In the genomic region with DNA sequence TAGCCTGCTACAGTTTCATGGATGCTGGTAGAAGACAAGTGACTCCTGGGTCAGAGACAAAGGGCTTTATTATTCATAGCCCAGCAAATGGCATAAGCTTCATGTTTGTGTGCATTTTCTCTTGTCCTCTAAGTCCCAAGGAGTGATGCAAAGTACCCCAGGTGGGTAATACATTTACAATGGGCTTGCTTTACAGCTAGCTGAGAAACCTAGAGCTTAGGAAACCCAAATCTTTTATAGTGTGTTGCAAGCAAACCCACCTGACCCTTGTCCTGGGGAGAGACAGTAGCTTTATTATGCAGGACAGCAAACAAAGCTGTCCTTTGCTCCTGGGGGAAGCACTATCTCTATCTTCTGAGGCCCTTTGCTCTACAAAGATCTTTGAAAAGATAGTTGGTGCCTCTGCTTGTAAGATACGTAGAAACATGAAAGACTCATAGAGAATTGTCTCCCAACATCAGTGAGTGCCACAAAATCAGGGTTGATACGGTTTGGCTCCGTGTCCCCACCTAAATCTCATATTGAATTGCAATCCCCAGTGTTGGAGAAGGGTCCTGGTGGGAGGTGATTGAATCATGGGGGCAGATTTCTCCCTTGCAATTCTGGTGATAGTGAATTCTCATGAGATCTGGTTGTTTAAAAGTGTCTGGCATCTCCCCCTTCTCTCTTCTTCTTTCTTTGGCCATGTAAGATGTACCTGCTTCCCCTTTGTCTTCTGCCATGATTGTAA, we compare ENCODE assay signal across 1 cellular context.
TF ChIP-seq lines count a peak whose summit lies in the region.

No MANE protein-coding gene starts in this region.

TF ChIP-seq in HepG2, 621 proteins besides CTCF, POLR2A, EP300 and RAD21 (continued from another document and continues in another):
- TF ChIP-seq, protein P1, sequence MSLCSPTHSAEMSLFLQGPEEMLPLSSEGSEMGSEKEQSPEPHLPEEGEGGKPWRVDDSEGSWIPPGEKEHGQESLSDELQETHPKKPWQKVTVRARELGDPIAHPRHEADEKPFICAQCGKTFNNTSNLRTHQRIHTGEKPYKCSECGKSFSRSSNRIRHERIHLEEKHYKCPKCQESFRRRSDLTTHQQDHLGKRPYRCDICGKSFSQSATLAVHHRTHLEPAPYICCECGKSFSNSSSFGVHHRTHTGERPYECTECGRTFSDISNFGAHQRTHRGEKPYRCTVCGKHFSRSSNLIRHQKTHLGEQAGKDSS (CRISPR knock-in tag; IDR thresholded peaks at IDR 0.05; ENCODE audit: borderline replicate concordance, low read depth), result no peak
- TF ChIP-seq ERF (CRISPR knock-in tag; IDR thresholded peaks at IDR 0.05), result no peak; the same call in 1 of the 2 replicates
- TF ChIP-seq MIER3 (CRISPR knock-in tag; IDR thresholded peaks at IDR 0.05; ENCODE audit: borderline replicate concordance), result peak; percentile 59; the same call in 1 of the 2 replicates
- no peak for TF ChIP-seq ZNF790 (CRISPR knock-in tag; IDR thresholded peaks at IDR 0.05; ENCODE audit: borderline replicate concordance)
- TF ChIP-seq, protein P2, sequence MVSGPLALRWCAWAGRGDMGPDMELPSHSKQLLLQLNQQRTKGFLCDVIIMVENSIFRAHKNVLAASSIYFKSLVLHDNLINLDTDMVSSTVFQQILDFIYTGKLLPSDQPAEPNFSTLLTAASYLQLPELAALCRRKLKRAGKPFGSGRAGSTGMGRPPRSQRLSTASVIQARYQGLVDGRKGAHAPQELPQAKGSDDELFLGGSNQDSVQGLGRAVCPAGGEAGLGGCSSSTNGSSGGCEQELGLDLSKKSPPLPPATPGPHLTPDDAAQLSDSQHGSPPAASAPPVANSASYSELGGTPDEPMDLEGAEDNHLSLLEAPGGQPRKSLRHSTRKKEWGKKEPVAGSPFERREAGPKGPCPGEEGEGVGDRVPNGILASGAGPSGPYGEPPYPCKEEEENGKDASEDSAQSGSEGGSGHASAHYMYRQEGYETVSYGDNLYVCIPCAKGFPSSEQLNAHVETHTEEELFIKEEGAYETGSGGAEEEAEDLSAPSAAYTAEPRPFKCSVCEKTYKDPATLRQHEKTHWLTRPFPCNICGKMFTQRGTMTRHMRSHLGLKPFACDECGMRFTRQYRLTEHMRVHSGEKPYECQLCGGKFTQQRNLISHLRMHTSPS (CRISPR knock-in tag; IDR thresholded peaks at IDR 0.05; ENCODE audit: low read depth), result 0 out of 2 replicates have a peak, but pooled peaks have one; percentile 31
- TF ChIP-seq SUZ12 (IDR thresholded peaks at IDR 0.05; ENCODE audit: low read depth, low read length), result no peak
- no peak for TF ChIP-seq FOXA1 (IDR thresholded peaks at IDR 0.05)
- TF ChIP-seq FOXA1 (CRISPR knock-in tag; IDR thresholded peaks at IDR 0.05), result peak; percentile 75
- peak; percentile 61; the same call in 1 of the 2 replicates for TF ChIP-seq HMG20B (CRISPR knock-in tag; conservative IDR thresholded peaks at IDR 0.05)
- no peak for TF ChIP-seq ZNF224 (CRISPR knock-in tag; IDR thresholded peaks at IDR 0.05)
- peak; percentile 21; the same call in 1 of the 2 replicates for TF ChIP-seq CBFB (CRISPR knock-in tag; IDR thresholded peaks at IDR 0.05)
- peak; percentile 82; the same call in 1 of the 2 replicates for TF ChIP-seq POGZ (CRISPR knock-in tag; IDR thresholded peaks at IDR 0.05)
- peak; percentile 85 for TF ChIP-seq TCF7 (IDR thresholded peaks at IDR 0.05; ENCODE audit: low read depth)
- TF ChIP-seq, protein P3, sequence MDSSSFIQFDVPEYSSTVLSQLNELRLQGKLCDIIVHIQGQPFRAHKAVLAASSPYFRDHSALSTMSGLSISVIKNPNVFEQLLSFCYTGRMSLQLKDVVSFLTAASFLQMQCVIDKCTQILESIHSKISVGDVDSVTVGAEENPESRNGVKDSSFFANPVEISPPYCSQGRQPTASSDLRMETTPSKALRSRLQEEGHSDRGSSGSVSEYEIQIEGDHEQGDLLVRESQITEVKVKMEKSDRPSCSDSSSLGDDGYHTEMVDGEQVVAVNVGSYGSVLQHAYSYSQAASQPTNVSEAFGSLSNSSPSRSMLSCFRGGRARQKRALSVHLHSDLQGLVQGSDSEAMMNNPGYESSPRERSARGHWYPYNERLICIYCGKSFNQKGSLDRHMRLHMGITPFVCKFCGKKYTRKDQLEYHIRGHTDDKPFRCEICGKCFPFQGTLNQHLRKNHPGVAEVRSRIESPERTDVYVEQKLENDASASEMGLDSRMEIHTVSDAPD (CRISPR knock-in tag; IDR thresholded peaks at IDR 0.05), result 0 out of 2 replicates have a peak, but pooled peaks have one; percentile 49
- TF ChIP-seq, protein P4, sequence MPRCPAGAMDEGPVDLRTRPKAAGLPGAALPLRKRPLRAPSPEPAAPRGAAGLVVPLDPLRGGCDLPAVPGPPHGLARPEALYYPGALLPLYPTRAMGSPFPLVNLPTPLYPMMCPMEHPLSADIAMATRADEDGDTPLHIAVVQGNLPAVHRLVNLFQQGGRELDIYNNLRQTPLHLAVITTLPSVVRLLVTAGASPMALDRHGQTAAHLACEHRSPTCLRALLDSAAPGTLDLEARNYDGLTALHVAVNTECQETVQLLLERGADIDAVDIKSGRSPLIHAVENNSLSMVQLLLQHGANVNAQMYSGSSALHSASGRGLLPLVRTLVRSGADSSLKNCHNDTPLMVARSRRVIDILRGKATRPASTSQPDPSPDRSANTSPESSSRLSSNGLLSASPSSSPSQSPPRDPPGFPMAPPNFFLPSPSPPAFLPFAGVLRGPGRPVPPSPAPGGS (CRISPR knock-in tag; IDR thresholded peaks at IDR 0.05), result no peak
- no peak for TF ChIP-seq GPN1 (CRISPR knock-in tag; IDR thresholded peaks at IDR 0.05; ENCODE audit: borderline replicate concordance)
- peak; percentile 30; the same call in 1 of the 2 replicates for TF ChIP-seq FOXK1 (CRISPR knock-in tag; IDR thresholded peaks at IDR 0.05; ENCODE audit: borderline replicate concordance, low read depth)
- TF ChIP-seq SNAI1 (CRISPR knock-in tag; IDR thresholded peaks at IDR 0.05; ENCODE audit: borderline replicate concordance), result peak; percentile 37; the same call in 1 of the 2 replicates
- TF ChIP-seq, protein P5, sequence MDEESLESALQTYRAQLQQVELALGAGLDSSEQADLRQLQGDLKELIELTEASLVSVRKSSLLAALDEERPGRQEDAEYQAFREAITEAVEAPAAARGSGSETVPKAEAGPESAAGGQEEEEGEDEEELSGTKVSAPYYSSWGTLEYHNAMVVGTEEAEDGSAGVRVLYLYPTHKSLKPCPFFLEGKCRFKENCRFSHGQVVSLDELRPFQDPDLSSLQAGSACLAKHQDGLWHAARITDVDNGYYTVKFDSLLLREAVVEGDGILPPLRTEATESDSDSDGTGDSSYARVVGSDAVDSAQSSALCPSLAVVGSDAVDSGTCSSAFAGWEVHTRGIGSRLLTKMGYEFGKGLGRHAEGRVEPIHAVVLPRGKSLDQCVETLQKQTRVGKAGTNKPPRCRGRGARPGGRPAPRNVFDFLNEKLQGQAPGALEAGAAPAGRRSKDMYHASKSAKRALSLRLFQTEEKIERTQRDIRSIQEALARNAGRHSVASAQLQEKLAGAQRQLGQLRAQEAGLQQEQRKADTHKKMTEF (CRISPR knock-in tag; IDR thresholded peaks at IDR 0.05), result peak; percentile 91
- no peak; the same call in none of the 2 replicates for TF ChIP-seq ZNF629 (CRISPR knock-in tag; conservative IDR thresholded peaks at IDR 0.05)
- TF ChIP-seq TOPORS (CRISPR knock-in tag; IDR thresholded peaks at IDR 0.05), result no peak
- no peak for TF ChIP-seq TSC22D2 (CRISPR knock-in tag; IDR thresholded peaks at IDR 0.05; ENCODE audit: borderline replicate concordance)
- TF ChIP-seq, protein P6, sequence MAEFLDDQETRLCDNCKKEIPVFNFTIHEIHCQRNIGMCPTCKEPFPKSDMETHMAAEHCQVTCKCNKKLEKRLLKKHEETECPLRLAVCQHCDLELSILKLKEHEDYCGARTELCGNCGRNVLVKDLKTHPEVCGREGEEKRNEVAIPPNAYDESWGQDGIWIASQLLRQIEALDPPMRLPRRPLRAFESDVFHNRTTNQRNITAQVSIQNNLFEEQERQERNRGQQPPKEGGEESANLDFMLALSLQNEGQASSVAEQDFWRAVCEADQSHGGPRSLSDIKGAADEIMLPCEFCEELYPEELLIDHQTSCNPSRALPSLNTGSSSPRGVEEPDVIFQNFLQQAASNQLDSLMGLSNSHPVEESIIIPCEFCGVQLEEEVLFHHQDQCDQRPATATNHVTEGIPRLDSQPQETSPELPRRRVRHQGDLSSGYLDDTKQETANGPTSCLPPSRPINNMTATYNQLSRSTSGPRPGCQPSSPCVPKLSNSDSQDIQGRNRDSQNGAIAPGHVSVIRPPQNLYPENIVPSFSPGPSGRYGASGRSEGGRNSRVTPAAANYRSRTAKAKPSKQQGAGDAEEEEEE (CRISPR knock-in tag; IDR thresholded peaks at IDR 0.05; ENCODE audit: borderline replicate concordance), result no peak
- no peak for TF ChIP-seq ZNF20 (CRISPR knock-in tag; IDR thresholded peaks at IDR 0.05)
- TF ChIP-seq TBX2 (CRISPR knock-in tag; IDR thresholded peaks at IDR 0.05; ENCODE audit: borderline replicate concordance), result peak; percentile 77
- no peak for TF ChIP-seq KLF6 (CRISPR knock-in tag; IDR thresholded peaks at IDR 0.05)
- TF ChIP-seq, protein P7, sequence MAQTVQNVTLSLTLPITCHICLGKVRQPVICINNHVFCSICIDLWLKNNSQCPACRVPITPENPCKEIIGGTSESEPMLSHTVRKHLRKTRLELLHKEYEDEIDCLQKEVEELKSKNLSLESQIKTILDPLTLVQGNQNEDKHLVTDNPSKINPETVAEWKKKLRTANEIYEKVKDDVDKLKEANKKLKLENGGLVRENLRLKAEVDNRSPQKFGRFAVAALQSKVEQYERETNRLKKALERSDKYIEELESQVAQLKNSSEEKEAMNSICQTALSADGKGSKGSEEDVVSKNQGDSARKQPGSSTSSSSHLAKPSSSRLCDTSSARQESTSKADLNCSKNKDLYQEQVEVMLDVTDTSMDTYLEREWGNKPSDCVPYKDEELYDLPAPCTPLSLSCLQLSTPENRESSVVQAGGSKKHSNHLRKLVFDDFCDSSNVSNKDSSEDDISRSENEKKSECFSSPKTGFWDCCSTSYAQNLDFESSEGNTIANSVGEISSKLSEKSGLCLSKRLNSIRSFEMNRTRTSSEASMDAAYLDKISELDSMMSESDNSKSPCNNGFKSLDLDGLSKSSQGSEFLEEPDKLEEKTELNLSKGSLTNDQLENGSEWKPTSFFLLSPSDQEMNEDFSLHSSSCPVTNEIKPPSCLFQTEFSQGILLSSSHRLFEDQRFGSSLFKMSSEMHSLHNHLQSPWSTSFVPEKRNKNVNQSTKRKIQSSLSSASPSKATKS (CRISPR knock-in tag; IDR thresholded peaks at IDR 0.05), result 0 out of 2 replicates have a peak, but pooled peaks have one; percentile 64
- TF ChIP-seq ZSCAN12 (CRISPR knock-in tag; IDR thresholded peaks at IDR 0.05), result no peak
- TF ChIP-seq ZNF678 (CRISPR knock-in tag; IDR thresholded peaks at IDR 0.05), result no peak
- TF ChIP-seq SP4 (CRISPR knock-in tag; IDR thresholded peaks at IDR 0.05), result no peak
- TF ChIP-seq ZBTB20 (CRISPR knock-in tag; IDR thresholded peaks at IDR 0.05; ENCODE audit: borderline replicate concordance, low read depth), result peak; percentile 47; the same call in 1 of the 2 replicates
- no peak for TF ChIP-seq MYNN (CRISPR knock-in tag; IDR thresholded peaks at IDR 0.05; ENCODE audit: low read depth)
- no peak for TF ChIP-seq ZFAT (CRISPR knock-in tag; conservative IDR thresholded peaks at IDR 0.05)
- TF ChIP-seq FOXM1 (CRISPR knock-in tag; IDR thresholded peaks at IDR 0.05), result no peak
- TF ChIP-seq ZNF552 (CRISPR knock-in tag; IDR thresholded peaks at IDR 0.05; ENCODE audit: borderline replicate concordance), result no peak
- peak; percentile 77 for TF ChIP-seq FOXO1 (CRISPR knock-in tag; IDR thresholded peaks at IDR 0.05)
- 0 out of 2 replicates have a peak, but pooled peaks have one; percentile 19 for TF ChIP-seq ARNTL (CRISPR knock-in tag; IDR thresholded peaks at IDR 0.05)
- TF ChIP-seq ZNF207 (IDR thresholded peaks at IDR 0.05; ENCODE audit: borderline replicate concordance), result no peak
- TF ChIP-seq NFE2 (CRISPR knock-in tag; IDR thresholded peaks at IDR 0.05), result no peak
- TF ChIP-seq DR1 (CRISPR knock-in tag; IDR thresholded peaks at IDR 0.05), result no peak; the same call in 1 of the 2 replicates
- TF ChIP-seq ZNF766 (CRISPR knock-in tag; IDR thresholded peaks at IDR 0.05; ENCODE audit: borderline replicate concordance), result peak; percentile 65; the same call in 1 of the 2 replicates
- no peak; a peak in 1 of 4 replicates for TF ChIP-seq KLF16 (CRISPR knock-in tag; IDR thresholded peaks at IDR 0.05)
- no peak for TF ChIP-seq SIN3A (IDR thresholded peaks at IDR 0.05; ENCODE audit: borderline replicate concordance, low read depth, low read length)
- TF ChIP-seq, protein P8, sequence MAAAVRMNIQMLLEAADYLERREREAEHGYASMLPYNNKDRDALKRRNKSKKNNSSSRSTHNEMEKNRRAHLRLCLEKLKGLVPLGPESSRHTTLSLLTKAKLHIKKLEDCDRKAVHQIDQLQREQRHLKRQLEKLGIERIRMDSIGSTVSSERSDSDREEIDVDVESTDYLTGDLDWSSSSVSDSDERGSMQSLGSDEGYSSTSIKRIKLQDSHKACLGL (CRISPR knock-in tag; IDR thresholded peaks at IDR 0.05), result no peak
- TF ChIP-seq, protein P9, sequence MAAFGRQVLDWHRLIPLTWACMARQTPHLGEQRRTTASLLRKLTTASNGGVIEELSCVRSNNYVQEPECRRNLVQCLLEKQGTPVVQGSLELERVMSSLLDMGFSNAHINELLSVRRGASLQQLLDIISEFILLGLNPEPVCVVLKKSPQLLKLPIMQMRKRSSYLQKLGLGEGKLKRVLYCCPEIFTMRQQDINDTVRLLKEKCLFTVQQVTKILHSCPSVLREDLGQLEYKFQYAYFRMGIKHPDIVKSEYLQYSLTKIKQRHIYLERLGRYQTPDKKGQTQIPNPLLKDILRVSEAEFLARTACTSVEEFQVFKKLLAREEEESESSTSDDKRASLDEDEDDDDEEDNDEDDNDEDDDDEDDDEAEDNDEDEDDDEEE (CRISPR knock-in tag; IDR thresholded peaks at IDR 0.05), result no peak
- no peak for TF ChIP-seq TAF1 (CRISPR knock-in tag; IDR thresholded peaks at IDR 0.05)
- TF ChIP-seq NAIF1 (CRISPR knock-in tag; IDR thresholded peaks at IDR 0.05; ENCODE audit: borderline replicate concordance), result no peak
- TF ChIP-seq, protein P10, sequence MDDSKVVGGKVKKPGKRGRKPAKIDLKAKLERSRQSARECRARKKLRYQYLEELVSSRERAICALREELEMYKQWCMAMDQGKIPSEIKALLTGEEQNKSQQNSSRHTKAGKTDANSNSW (CRISPR knock-in tag; IDR thresholded peaks at IDR 0.05; ENCODE audit: borderline replicate concordance), result no peak
- TF ChIP-seq SMYD3 (CRISPR knock-in tag; IDR thresholded peaks at IDR 0.05), result no peak
- TF ChIP-seq NCOA2 (CRISPR knock-in tag; IDR thresholded peaks at IDR 0.05), result peak; percentile 98
- TF ChIP-seq TEAD3 (CRISPR knock-in tag; optimal IDR thresholded peaks at IDR 0.05; ENCODE audit: borderline replicate concordance), result peak; percentile 12
- TF ChIP-seq ZBTB7B (CRISPR knock-in tag; IDR thresholded peaks at IDR 0.05), result peak; percentile 86; the same call in 1 of the 2 replicates
- peak; percentile 71 for TF ChIP-seq RBAK (CRISPR knock-in tag; IDR thresholded peaks at IDR 0.05)
- no peak for TF ChIP-seq NFE2L1 (CRISPR knock-in tag; IDR thresholded peaks at IDR 0.05; ENCODE audit: borderline replicate concordance)
- peak; percentile 92; the same call in 1 of the 2 replicates for TF ChIP-seq HDAC2 (CRISPR knock-in tag; IDR thresholded peaks at IDR 0.05)
- TF ChIP-seq SNRNP70 (IDR thresholded peaks at IDR 0.05; ENCODE audit: low read depth, low read length), result no peak
